Comparison of ENCODE assay signal across 8 cellular contexts in the genomic region with DNA sequence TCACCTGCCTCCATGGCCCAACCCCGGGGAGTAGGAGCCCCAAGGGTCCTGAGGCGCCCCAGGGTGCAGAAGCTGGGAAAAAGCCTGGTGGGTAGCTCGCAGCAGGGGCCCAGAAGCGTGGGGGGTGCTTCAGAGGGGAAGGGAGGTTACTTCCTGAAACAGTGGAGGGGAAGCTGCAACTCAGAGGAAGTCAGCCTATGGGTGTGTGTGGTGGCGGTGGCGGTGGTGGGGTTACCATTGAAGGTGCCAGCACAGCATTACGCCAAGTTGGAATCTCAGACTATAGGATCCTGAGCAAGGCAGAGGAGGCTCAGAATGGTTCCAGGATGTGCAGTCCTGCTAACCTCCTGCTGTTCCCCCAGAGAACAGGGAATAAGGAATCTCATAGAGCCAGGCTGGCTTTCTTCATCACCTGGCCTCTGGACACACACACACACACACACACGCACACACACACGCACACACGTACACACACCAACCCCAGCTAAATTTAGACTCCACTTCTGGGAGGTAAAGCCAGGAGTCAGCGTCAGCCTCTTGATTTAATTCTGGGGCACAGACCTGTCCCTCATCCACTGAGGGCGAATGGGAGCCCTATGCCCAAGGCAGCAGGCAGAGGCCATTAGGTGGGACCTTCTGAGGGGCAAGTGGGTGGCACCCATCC. TPM values are rescaled to one million over a fixed set of nuclear protein-coding genes. Genes with fewer than 3 reads are reported as not detected.
DNase-seq lines count a peak whose midpoint lies in the region; ATAC-seq and TF ChIP-seq lines count a peak whose summit lies in the region.

No MANE protein-coding gene starts in this region.

- intact Hi-C loops in activated CD4-positive, alpha-beta T cell treated with anti-CD3 and anti-CD28 coated beads for 36 hours (cut with DNase I, micrococcal nuclease): loop anchor here (1.0 to 5.0 kb wide), 3 partner anchors 12 to 275 kb away; a partner anchor contains a TSS

- no peaks in the 10 kb centered on the region for H3K27me3 Mint-ChIP-seq in activated CD4-positive, alpha-beta T cell treated with anti-CD3 and anti-CD28 coated beads for 36 hours

- peak overlapping the region; percentile 88 for H3K4me3 Mint-ChIP-seq in activated CD4-positive, alpha-beta T cell treated with anti-CD3 and anti-CD28 coated beads for 36 hours

- POLR2A ChIA-PET in activated CD4-positive, alpha-beta T cell treated with anti-CD3 and anti-CD28 coated beads for 36 hours (lab: Charles Lee): interaction anchor here (0.5 to 3.6 kb wide), 10 partner anchors 9 to 198 kb away, joined by 3 to 24 read pairs (median 6); a partner anchor contains a TSS

- CTCF ChIA-PET in activated CD4-positive, alpha-beta T cell treated with anti-CD3 and anti-CD28 coated beads for 36 hours (lab: Charles Lee): interaction anchor here (0.6 to 4.1 kb wide), 9 partner anchors 11 to 148 kb away, joined by 3 to 28 read pairs (median 12); a partner anchor contains a TSS

- H3K4me1 Mint-ChIP-seq in activated CD4-positive, alpha-beta T cell treated with anti-CD3 and anti-CD28 coated beads for 36 hours: peaks cover 24% of the 10 kb centered on the region

- H3K4me3 ChIP-seq in GM12865 (ENCODE audit: low read depth, low read length): peak overlapping the region; percentile 95
- H3K4me3 ChIP-seq in coronary artery: peak overlapping the region; percentile 89

- peak overlapping the region; percentile 96 for H3K27ac Mint-ChIP-seq in activated CD4-positive, alpha-beta T cell treated with anti-CD3 and anti-CD28 coated beads for 36 hours

- ATAC-seq in activated CD4-positive, alpha-beta T cell treated with anti-CD3 and anti-CD28 coated beads for 36 hours: peak; percentile 62
- ATAC-seq in GM18868 (IDR thresholded peaks at IDR 0.05; ENCODE audit: unreplicated experiment): no peak

- peak overlapping the region; percentile 97 to 98 for H3K27ac ChIP-seq in coronary artery

- no peaks in the 10 kb centered on the region for H3K9me3 Mint-ChIP-seq in activated CD4-positive, alpha-beta T cell treated with anti-CD3 and anti-CD28 coated beads for 36 hours (ENCODE audit: low read depth)

- TF ChIP-seq CTCF in GM12865 (IDR thresholded peaks at IDR 0.05; ENCODE audit: insufficient read depth, low read depth, low read length, missing control alignments) (no peak), coronary artery (IDR thresholded peaks at IDR 0.05) (no peak)

- DNase-seq in GM12865 (ENCODE audit: low read depth) (peak; percentile 87), KG1 (lab: John Stamatoyannopoulos, UW) (peak; percentile 86), coronary artery (ENCODE audit: low spot score) (no peak), medulla oblongata (ENCODE audit: extremely low spot score) (peak; percentile 56), iPS-NIHi7 (ENCODE audit: extremely low spot score) (no peak)
- peak; percentile 87 for DNase-seq in activated CD4-positive, alpha-beta T cell treated with anti-CD3 and anti-CD28 coated beads for 36 hours
- peak; percentile 57 to 68 for DNase-seq in stimulated activated CD8-positive, alpha-beta memory T cell treated with anti-CD3 and anti-CD28 coated beads, Interleukin-2, amount 100 ng/mL, for 1 hour (ENCODE audit: low read depth in 2 of 2)

- peaks cover 41% of the 10 kb centered on the region for H3K36me3 Mint-ChIP-seq in activated CD4-positive, alpha-beta T cell treated with anti-CD3 and anti-CD28 coated beads for 36 hours (ENCODE audit: low read depth)

RNA-seq across cellular contexts. Expression of a gene that starts 1.3 kb away (rescaled TPM):
- 100 to 1,000 TPM; 100 to 110 TPM for total RNA-seq in activated CD4-positive, alpha-beta T cell treated with anti-CD3 and anti-CD28 coated beads for 36 hours

RNA-seq across cellular contexts. Expression of a gene that starts 13.1 kb away (rescaled TPM):
- 10 to 100 TPM; 60.6 to 80.4 TPM for total RNA-seq in activated CD4-positive, alpha-beta T cell treated with anti-CD3 and anti-CD28 coated beads for 36 hours

RNA-seq across cellular contexts. Expression of a gene that starts 18.1 kb away (rescaled TPM):
- total RNA-seq in activated CD4-positive, alpha-beta T cell treated with anti-CD3 and anti-CD28 coated beads for 36 hours: 10 to 100 TPM; 64.4 to 65.5 TPM

RNA-seq across cellular contexts. Expression of a gene that starts 22.4 kb away (rescaled TPM):
- 1 to 10 TPM; 8.5 to 9.1 TPM for total RNA-seq in activated CD4-positive, alpha-beta T cell treated with anti-CD3 and anti-CD28 coated beads for 36 hours

RNA-seq across cellular contexts. Expression of a gene that starts 22.5 kb away (rescaled TPM):
- total RNA-seq in activated CD4-positive, alpha-beta T cell treated with anti-CD3 and anti-CD28 coated beads for 36 hours: 10 to 100 TPM; 57.0 to 63.9 TPM

Comparison
In these comparisons a context has a peak if more than half of its experiments do, and no peak if none do; other contexts are left out.
1. DNase-seq: peak in GM12865 (single experiment), KG1 (single experiment), activated CD4-positive, alpha-beta T cell treated with anti-CD3 and anti-CD28 coated beads for 36 hours (single experiment), medulla oblongata (single experiment) and stimulated activated CD8-positive, alpha-beta memory T cell treated with anti-CD3 and anti-CD28 coated beads, Interleukin-2, amount 100 ng/mL, for 1 hour (2 of 2); none in coronary artery (single experiment) and iPS-NIHi7 (single experiment).